ENCODE assay signal across 11 cellular contexts in the genomic region with DNA sequence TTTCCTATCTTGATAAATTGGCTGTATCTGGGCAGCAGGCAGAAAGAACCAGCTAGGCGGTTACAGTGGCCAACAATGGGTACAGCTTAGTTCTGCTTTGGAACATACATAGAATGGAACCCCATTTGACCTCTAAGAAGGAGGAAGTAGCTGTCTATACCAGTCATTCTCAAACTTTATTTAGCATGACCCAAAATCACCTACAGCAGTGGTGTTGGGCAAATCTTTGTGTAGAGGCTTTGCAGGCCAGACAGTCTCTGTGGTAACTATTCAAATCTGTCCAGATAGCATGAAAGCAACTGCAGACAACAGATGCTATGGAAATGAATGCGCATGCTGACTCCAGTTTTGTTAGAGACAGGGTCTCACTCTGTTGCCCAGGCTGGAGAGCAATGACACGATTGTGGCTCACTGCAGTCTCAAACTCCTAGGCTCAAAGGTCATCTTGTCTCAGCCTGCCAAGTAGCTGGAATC. TPM values are rescaled to one million over a fixed set of nuclear protein-coding genes. Genes with fewer than 3 reads are reported as not detected.
DNase-seq lines count a peak whose midpoint lies in the region; ATAC-seq, FAIRE-seq and TF ChIP-seq lines count a peak whose summit lies in the region.
"Had no signal": no experiment of that assay in that cellular context is flagged by ENCODE, and none has a peak within 500 bp of the region (broad histone marks: within the 10 kb centered on the region; RNA-seq: fewer than 3 reads in every experiment).

No MANE protein-coding gene starts in this region.

- H3K4me1 ChIP-seq in HepG2 (ENCODE audit: insufficient read depth, low read length) (peaks cover 23% of the 10 kb centered on the region), vagina (no peaks in the 10 kb centered on the region)

- BruUV-seq in HepG2 (replicated peaks; lab: Mats Ljungman, UMichigan), result no TSS peak

- FAIRE-seq in HepG2 (lab: Jason Lieb, UNC), result no peak
- FAIRE-seq: astrocyte had no signal

- H3K27me3 Mint-ChIP-seq in endothelial cell (ENCODE audit: unreplicated experiment), result peaks cover 5% of the 10 kb centered on the region

- CTCF ChIA-PET in HepG2 (lab: Yijun Ruan, JAX; ENCODE audit: low intra/inter-chr PET ratio, low total read pairs), result no interaction called here

- in situ Hi-C loops in KBM-7 (cut with MboI; ENCODE audit: low pct_unique_long_range_greater_than_20kb, low sequenced_read_pairs) (no loop called here), HepG2 (cut with HindIII; ENCODE audit: extremely low pct_ligation_motif_present, low pct_unique_long_range_greater_than_20kb) (no loop called here)

- H3K9ac ChIP-seq in HepG2 (ENCODE audit: insufficient read depth, low read depth, low read length), result no peak overlapping the region

- no peak overlapping the region for H2AFZ ChIP-seq in HepG2 (ENCODE audit: low read length)

- ATAC-seq in GM18505 (IDR thresholded peaks at IDR 0.05; ENCODE audit: unreplicated experiment) (no peak), GM21717 (IDR thresholded peaks at IDR 0.05; ENCODE audit: unreplicated experiment) (peak; percentile 37), HepG2 (no peak), GM21381 (IDR thresholded peaks at IDR 0.05; ENCODE audit: unreplicated experiment) (no peak), HG03520 (IDR thresholded peaks at IDR 0.05; ENCODE audit: unreplicated experiment) (no peak)

- no peak overlapping the region for H3K4me3 Mint-ChIP-seq in endothelial cell (ENCODE audit: unreplicated experiment)

- H3K27me3 ChIP-seq in HepG2 (ENCODE audit: control insufficient read depth in 1 of 2, insufficient read depth in 2 of 2, low read length in 2 of 2) (no peaks in the 10 kb centered on the region), vagina (no peaks in the 10 kb centered on the region)

- TF ChIP-seq POLR2A in GM18505 (IDR thresholded peaks at IDR 0.05; ENCODE audit: borderline replicate concordance, extremely low read depth, insufficient read depth, insufficient read length), result peak; percentile 54
- no peak for TF ChIP-seq POLR2A in HepG2 (IDR thresholded peaks at IDR 0.05; ENCODE audit: insufficient read depth in 1 of 2, low read depth in 2 of 2, low read length in 2 of 2)
- TF ChIP-seq POLR2A in vagina (IDR thresholded peaks at IDR 0.05), result no peak

- POLR2A ChIA-PET in HepG2 (lab: Yijun Ruan, JAX), result interaction anchor here (1.9 kb wide), 1 partner anchor 9 kb away, joined by 8 read pairs; no protein-coding TSS in a partner anchor

- H3K9me3 Mint-ChIP-seq in endothelial cell (ENCODE audit: unreplicated experiment), result peaks cover 21% of the 10 kb centered on the region

- no peaks in the 10 kb centered on the region for H3K4me1 Mint-ChIP-seq in endothelial cell (ENCODE audit: unreplicated experiment)

- peaks cover 3% of the 10 kb centered on the region for H3K36me3 Mint-ChIP-seq in endothelial cell (ENCODE audit: low read depth, unreplicated experiment)

- TF ChIP-seq EP300 in HepG2 (IDR thresholded peaks at IDR 0.05; ENCODE audit: low read depth in 2 of 2, low read length in 2 of 2) (no peak), HepG2 (CRISPR knock-in tag; IDR thresholded peaks at IDR 0.05; ENCODE audit: borderline replicate concordance) (no peak)

- H3K4me2 ChIP-seq in HepG2 (ENCODE audit: low read depth, low read length), result no peak overlapping the region

- H3K36me3 ChIP-seq in HepG2 (replicated peaks in 1 of 2; ENCODE audit: control insufficient read depth in 1 of 2, insufficient read depth in 2 of 2, low read length in 2 of 2), result no peaks in the 10 kb centered on the region
- no peaks in the 10 kb centered on the region for H3K36me3 ChIP-seq in vagina

- no peak overlapping the region for H3K27ac ChIP-seq in HepG2 (ENCODE audit: extremely low read length, insufficient read depth, low read length)
- no peak overlapping the region for H3K27ac ChIP-seq in vagina
- H3K27ac ChIP-seq: WERI-Rb-1 had no signal

- no peaks in the 10 kb centered on the region for H4K20me1 ChIP-seq in HepG2 (ENCODE audit: insufficient read depth, low read length)

- 66% methylated on average over 3 of the region's 3 CpGs for WGBS in HepG2 (ENCODE audit: low lambda C conversion rate)

- H3K79me2 ChIP-seq in HepG2 (ENCODE audit: insufficient read depth, low read length), result no peaks in the 10 kb centered on the region

- TF ChIP-seq RAD21 in HepG2 (CRISPR knock-in tag; IDR thresholded peaks at IDR 0.05), result no peak

- no peak overlapping the region for H3K27ac Mint-ChIP-seq in endothelial cell (ENCODE audit: unreplicated experiment)

- peaks cover 6% of the 10 kb centered on the region; the same call in 1 of the 2 replicates for H3K9me3 ChIP-seq in HepG2 (ENCODE audit: low read length)
- no peaks in the 10 kb centered on the region for H3K9me3 ChIP-seq in vagina

- TF ChIP-seq CTCF in HepG2 (CRISPR knock-in tag; IDR thresholded peaks at IDR 0.05) (no peak), endothelial cell (IDR thresholded peaks at IDR 0.05; ENCODE audit: unreplicated experiment) (no peak), vagina (IDR thresholded peaks at IDR 0.05) (no peak)

- peak; percentile 38 for DNase-seq in KBM-7
- DNase-seq in HepG2 (ENCODE audit: low spot score), result no peak
- no peak for DNase-seq in endothelial cell (ENCODE audit: low spot score)
- DNase-seq in vagina (ENCODE audit: extremely low spot score in 2 of 2), result no peak
- DNase-seq: NCI-H446 treated with DMSO at 0.1 percent for 48 hours, WERI-Rb-1 had no signal

- intact Hi-C loops in HepG2 (cut with micrococcal nuclease; ENCODE audit: unreplicated experiment), result no loop called here
- intact Hi-C loops in vagina (cut with DNase I), result no loop called here

- H3K4me3 ChIP-seq in HepG2 (replicated peaks in 1 of 3; ENCODE audit: insufficient read depth in 1 of 3, low read depth in 2 of 3, low read length in 3 of 3) (no peak overlapping the region), vagina (no peak overlapping the region)

RNA-seq across cellular contexts. Expression of gene KCNC3, which starts 12.0 kb away (rescaled TPM):
- total RNA-seq in HepG2 (2016; rRNA removed; fragmentation: Illumina TruSeq; extraction: Trizol) (0.24 and 0.29 TPM in 2 replicates), endothelial cell (ENCODE audit: unreplicated experiment) (not detected), vagina (0.98 TPM)
- total RNA-seq in HepG2 (2016; cell fraction: cytosol; rRNA removed; fragmentation: Illumina TruSeq; extraction: Trizol; ENCODE audit: low read depth), result 0.09 and 0.20 TPM in 2 replicates
- total RNA-seq in HepG2 (2016; cell fraction: insoluble cytoplasmic fraction; rRNA removed; fragmentation: Illumina TruSeq; extraction: Trizol), result 0.10 and 0.35 TPM in 2 replicates
- total RNA-seq in HepG2 (2016; cell fraction: membrane; rRNA removed; fragmentation: Illumina TruSeq; extraction: Trizol), result 0.34 TPM in 2 replicates
- 0.66 and 0.81 TPM in 2 replicates for total RNA-seq in HepG2 (2016; cell fraction: nucleus; rRNA removed; fragmentation: Illumina TruSeq; extraction: Trizol)
- polyA plus RNA-seq in HepG2 (2011; rRNA removed), result 1.6 and 1.7 TPM in 2 replicates
- 0.29 and 0.46 TPM in 2 replicates for polyA plus RNA-seq in HepG2 (2011; cell fraction: cytosol; rRNA removed)
- polyA plus RNA-seq in HepG2 (2011; cell fraction: nucleus; rRNA removed), result 13.3 and 15.9 TPM in 2 replicates
- 2.6 and 3.4 TPM in 2 replicates for polyA plus RNA-seq in HepG2 (2012)
- polyA plus RNA-seq in HepG2 (2016; cell fraction: cytosol; fragmentation: Illumina TruSeq; extraction: Trizol; ENCODE audit: low read depth), result 0.17 and 0.27 TPM in 2 replicates
- 1.1 and 1.3 TPM in 2 replicates for polyA plus RNA-seq in HepG2 (2016; cell fraction: insoluble cytoplasmic fraction; fragmentation: Illumina TruSeq; extraction: Trizol; ENCODE audit: low read depth)
- polyA plus RNA-seq in HepG2 (2016; cell fraction: membrane; fragmentation: Illumina TruSeq; extraction: Trizol; ENCODE audit: low read depth), result 0.78 and 1.2 TPM in 2 replicates
- polyA plus RNA-seq in HepG2 (2016; cell fraction: nucleus; fragmentation: Illumina TruSeq; extraction: Trizol; ENCODE audit: insufficient read depth, low read depth), result 9.8 and 11.7 TPM in 2 replicates
- 4.0 TPM in 1 of 2 replicates, not detected in the other for polyA minus RNA-seq in HepG2 (2011; rRNA and poly(A)+ RNA removed; ENCODE audit: low replicate concordance)
- 0.62 and 0.79 TPM in 2 replicates for polyA minus RNA-seq in HepG2 (2011; cell fraction: cytosol; rRNA and poly(A)+ RNA removed)
- 4.2 and 4.6 TPM in 2 replicates for polyA minus RNA-seq in HepG2 (2011; cell fraction: nucleus; rRNA and poly(A)+ RNA removed)
- total RNA-seq: astrocyte had no signal

RNA-seq across cellular contexts. Expression of gene NAPSA, which starts 24.3 kb away (rescaled TPM):
- not detected in 2 replicates for total RNA-seq in HepG2 (2016; rRNA removed; fragmentation: Illumina TruSeq; extraction: Trizol)
- not detected in 2 replicates for total RNA-seq in HepG2 (2016; cell fraction: cytosol; rRNA removed; fragmentation: Illumina TruSeq; extraction: Trizol; ENCODE audit: low read depth)
- not detected in 2 replicates for total RNA-seq in HepG2 (2016; cell fraction: insoluble cytoplasmic fraction; rRNA removed; fragmentation: Illumina TruSeq; extraction: Trizol)
- not detected in 2 replicates for total RNA-seq in HepG2 (2016; cell fraction: membrane; rRNA removed; fragmentation: Illumina TruSeq; extraction: Trizol)
- not detected in 2 replicates for total RNA-seq in HepG2 (2016; cell fraction: nucleus; rRNA removed; fragmentation: Illumina TruSeq; extraction: Trizol)
- not detected in 2 replicates for polyA plus RNA-seq in HepG2 (2011; rRNA removed)
- not detected in 2 replicates for polyA plus RNA-seq in HepG2 (2011; cell fraction: cytosol; rRNA removed)
- 0.10 and 0.14 TPM in 2 replicates for polyA plus RNA-seq in HepG2 (2011; cell fraction: nucleus; rRNA removed)
- 0.05 and 0.16 TPM in 2 replicates for polyA plus RNA-seq in HepG2 (2012)
- polyA plus RNA-seq in HepG2 (2016; cell fraction: cytosol; fragmentation: Illumina TruSeq; extraction: Trizol; ENCODE audit: low read depth), result not detected in 2 replicates
- polyA plus RNA-seq in HepG2 (2016; cell fraction: insoluble cytoplasmic fraction; fragmentation: Illumina TruSeq; extraction: Trizol; ENCODE audit: low read depth), result not detected in 2 replicates
- polyA plus RNA-seq in HepG2 (2016; cell fraction: membrane; fragmentation: Illumina TruSeq; extraction: Trizol; ENCODE audit: low read depth), result not detected in 2 replicates
- polyA plus RNA-seq in HepG2 (2016; cell fraction: nucleus; fragmentation: Illumina TruSeq; extraction: Trizol; ENCODE audit: insufficient read depth, low read depth), result not detected in 2 replicates
- not detected in 2 replicates for polyA minus RNA-seq in HepG2 (2011; rRNA and poly(A)+ RNA removed; ENCODE audit: low replicate concordance)
- not detected in 2 replicates for polyA minus RNA-seq in HepG2 (2011; cell fraction: cytosol; rRNA and poly(A)+ RNA removed)
- not detected in 2 replicates for polyA minus RNA-seq in HepG2 (2011; cell fraction: nucleus; rRNA and poly(A)+ RNA removed)
- not detected for total RNA-seq in endothelial cell (ENCODE audit: unreplicated experiment)
- 0.74 TPM for total RNA-seq in vagina
- total RNA-seq: astrocyte had no signal

RNA-seq across cellular contexts. Expression of gene NR1H2, which starts 35.1 kb away (rescaled TPM):
- total RNA-seq in HepG2 (2016; rRNA removed; fragmentation: Illumina TruSeq; extraction: Trizol) (11.7 and 13.5 TPM in 2 replicates), endothelial cell (ENCODE audit: unreplicated experiment) (21.6 TPM), vagina (84.7 TPM)
- 1.7 and 2.8 TPM in 2 replicates for total RNA-seq in HepG2 (2016; cell fraction: cytosol; rRNA removed; fragmentation: Illumina TruSeq; extraction: Trizol; ENCODE audit: low read depth)
- 11.7 and 13.1 TPM in 2 replicates for total RNA-seq in HepG2 (2016; cell fraction: insoluble cytoplasmic fraction; rRNA removed; fragmentation: Illumina TruSeq; extraction: Trizol)
- 5.8 and 8.2 TPM in 2 replicates for total RNA-seq in HepG2 (2016; cell fraction: membrane; rRNA removed; fragmentation: Illumina TruSeq; extraction: Trizol)
- total RNA-seq in HepG2 (2016; cell fraction: nucleus; rRNA removed; fragmentation: Illumina TruSeq; extraction: Trizol), result 7.5 and 8.1 TPM in 2 replicates
- 10.3 and 15.9 TPM in 2 replicates for polyA plus RNA-seq in HepG2 (2011; rRNA removed)
- polyA plus RNA-seq in HepG2 (2011; cell fraction: cytosol; rRNA removed), result 10.6 and 16.6 TPM in 2 replicates
- 35.4 and 44.9 TPM in 2 replicates for polyA plus RNA-seq in HepG2 (2011; cell fraction: nucleus; rRNA removed)
- polyA plus RNA-seq in HepG2 (2012), result 8.7 and 11.8 TPM in 2 replicates
- polyA plus RNA-seq in HepG2 (2016; cell fraction: cytosol; fragmentation: Illumina TruSeq; extraction: Trizol; ENCODE audit: low read depth), result 1.6 and 2.2 TPM in 2 replicates
- polyA plus RNA-seq in HepG2 (2016; cell fraction: insoluble cytoplasmic fraction; fragmentation: Illumina TruSeq; extraction: Trizol; ENCODE audit: low read depth), result 12.2 and 13.2 TPM in 2 replicates
- polyA plus RNA-seq in HepG2 (2016; cell fraction: membrane; fragmentation: Illumina TruSeq; extraction: Trizol; ENCODE audit: low read depth), result 4.7 and 5.2 TPM in 2 replicates
- 17.3 and 19.8 TPM in 2 replicates for polyA plus RNA-seq in HepG2 (2016; cell fraction: nucleus; fragmentation: Illumina TruSeq; extraction: Trizol; ENCODE audit: insufficient read depth, low read depth)
- polyA minus RNA-seq in HepG2 (2011; rRNA and poly(A)+ RNA removed; ENCODE audit: low replicate concordance), result 20.5 and 64.7 TPM in 2 replicates
- 7.3 and 8.6 TPM in 2 replicates for polyA minus RNA-seq in HepG2 (2011; cell fraction: cytosol; rRNA and poly(A)+ RNA removed)
- polyA minus RNA-seq in HepG2 (2011; cell fraction: nucleus; rRNA and poly(A)+ RNA removed), result 14.4 and 16.1 TPM in 2 replicates

RNA-seq across cellular contexts. Expression of gene POLD1, which starts 43.0 kb away (rescaled TPM):
- total RNA-seq in HepG2 (2016; rRNA removed; fragmentation: Illumina TruSeq; extraction: Trizol), result 39.5 and 54.0 TPM in 2 replicates
- total RNA-seq in HepG2 (2016; cell fraction: cytosol; rRNA removed; fragmentation: Illumina TruSeq; extraction: Trizol; ENCODE audit: low read depth), result 15.4 and 20.6 TPM in 2 replicates
- 36.3 and 68.3 TPM in 2 replicates for total RNA-seq in HepG2 (2016; cell fraction: insoluble cytoplasmic fraction; rRNA removed; fragmentation: Illumina TruSeq; extraction: Trizol)
- 13.4 and 21.6 TPM in 2 replicates for total RNA-seq in HepG2 (2016; cell fraction: membrane; rRNA removed; fragmentation: Illumina TruSeq; extraction: Trizol)
- 45.6 and 51.7 TPM in 2 replicates for total RNA-seq in HepG2 (2016; cell fraction: nucleus; rRNA removed; fragmentation: Illumina TruSeq; extraction: Trizol)
- 17.4 and 18.6 TPM in 2 replicates for polyA plus RNA-seq in HepG2 (2011; rRNA removed)
- polyA plus RNA-seq in HepG2 (2011; cell fraction: cytosol; rRNA removed), result 8.8 and 21.4 TPM in 2 replicates
- polyA plus RNA-seq in HepG2 (2011; cell fraction: nucleus; rRNA removed), result 130 and 225 TPM in 2 replicates
- 15.4 and 19.9 TPM in 2 replicates for polyA plus RNA-seq in HepG2 (2012)
- 6.4 and 7.1 TPM in 2 replicates for polyA plus RNA-seq in HepG2 (2016; cell fraction: cytosol; fragmentation: Illumina TruSeq; extraction: Trizol; ENCODE audit: low read depth)
- 26.1 and 31.2 TPM in 2 replicates for polyA plus RNA-seq in HepG2 (2016; cell fraction: insoluble cytoplasmic fraction; fragmentation: Illumina TruSeq; extraction: Trizol; ENCODE audit: low read depth)
- 9.7 and 12.0 TPM in 2 replicates for polyA plus RNA-seq in HepG2 (2016; cell fraction: membrane; fragmentation: Illumina TruSeq; extraction: Trizol; ENCODE audit: low read depth)
- 109 and 111 TPM in 2 replicates for polyA plus RNA-seq in HepG2 (2016; cell fraction: nucleus; fragmentation: Illumina TruSeq; extraction: Trizol; ENCODE audit: insufficient read depth, low read depth)
- polyA minus RNA-seq in HepG2 (2011; rRNA and poly(A)+ RNA removed; ENCODE audit: low replicate concordance), result 74.3 and 134 TPM in 2 replicates
- 24.6 and 41.4 TPM in 2 replicates for polyA minus RNA-seq in HepG2 (2011; cell fraction: cytosol; rRNA and poly(A)+ RNA removed)
- 12.1 and 19.6 TPM in 2 replicates for polyA minus RNA-seq in HepG2 (2011; cell fraction: nucleus; rRNA and poly(A)+ RNA removed)
- 54.4 TPM for total RNA-seq in endothelial cell (ENCODE audit: unreplicated experiment)
- 16.7 TPM for total RNA-seq in vagina
